ENCODE assay signal across 16 cellular contexts in the genomic region with DNA sequence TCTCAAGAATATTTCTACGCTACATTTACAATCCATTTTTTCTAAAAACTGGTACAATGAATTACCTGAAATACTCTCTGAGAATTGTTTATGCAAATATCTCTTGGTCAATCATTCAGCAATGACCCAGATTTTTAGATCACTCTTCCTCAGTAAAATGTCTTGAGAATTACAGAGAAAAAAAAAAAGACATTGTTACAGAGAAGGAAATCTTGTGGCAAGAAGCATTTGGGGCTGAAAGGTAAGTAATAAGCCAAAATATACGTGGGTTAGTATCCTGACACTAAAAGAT. TPM values are rescaled to one million over a fixed set of nuclear protein-coding genes. Genes with fewer than 3 reads are reported as not detected.
A peak's percentile ranks its signal among the peaks of the same experiment; 100 is the strongest.
DNase-seq lines count a peak whose midpoint lies in the region; ATAC-seq, FAIRE-seq and TF ChIP-seq lines count a peak whose summit lies in the region.
"Had no signal": no experiment of that assay in that cellular context is flagged by ENCODE, and none has a peak within 500 bp of the region (broad histone marks: within the 10 kb centered on the region; RNA-seq: fewer than 3 reads in every experiment).

No MANE protein-coding gene starts in this region.

- FAIRE-seq in GM18507 (lab: Jason Lieb, UNC) (peak; percentile 56), GM12878 (lab: Jason Lieb, UNC) (no peak)

- 64% methylated on average over 2 of the region's 2 CpGs for WGBS in GM12878 (ENCODE audit: insufficient coverage, insufficient replicate concordance, low lambda C conversion rate, missing lambda C conversion rate)

- no peaks in the 10 kb centered on the region for H3K9me3 Mint-ChIP-seq in stimulated activated naive B cell treated with anti-CD40 and anti-IgM and Interleukin-4, amounts not matched to agents 10 μg/mL and 1 μg/mL and 100 μg/mL, for 72 hours
- H3K9me3 Mint-ChIP-seq: CD4-positive, alpha-beta memory T cell; GM23338; H9 had no signal

- DNase-seq in GM18507 (ENCODE audit: extremely low spot score, insufficient read length, low read depth) (no peak), GM12878 (ENCODE audit: low read depth, low spot score) (no peak)
- DNase-seq in stimulated activated naive B cell treated with anti-CD40 and anti-IgM and Interleukin-4, amounts not matched to agents 10 μg/mL and 1 μg/mL and 100 μg/mL, for 72 hours, result no peak
- DNase-seq: C1 segment of cervical spinal cord; Calu3; CD4-positive, alpha-beta memory T cell; COR-L47; DMS79; EL; GDM1; H9 had no signal

- no peak for TF ChIP-seq POLR2A in GM12878 (IDR thresholded peaks at IDR 0.05; ENCODE audit: low read depth, low read length)

- TF ChIP-seq EP300 in GM12878 (IDR thresholded peaks at IDR 0.05; ENCODE audit: borderline replicate concordance in 1 of 2, control insufficient read depth in 1 of 2, low read depth in 2 of 2, low read length in 2 of 2), result no peak

- H3K9ac ChIP-seq in GM12878 (ENCODE audit: control insufficient read depth, insufficient read depth, low read length), result no peak overlapping the region

- peak; percentile 37 for ATAC-seq in GM21423 (IDR thresholded peaks at IDR 0.05; ENCODE audit: unreplicated experiment)
- peak; percentile 20; the same call in 2 of the 3 replicates for ATAC-seq in GM12878
- ATAC-seq in GM18909 (IDR thresholded peaks at IDR 0.05; ENCODE audit: poor library complexity, unreplicated experiment), result no peak
- ATAC-seq in GM18858 (IDR thresholded peaks at IDR 0.05; ENCODE audit: unreplicated experiment), result no peak
- no peak for ATAC-seq in stimulated activated naive B cell treated with anti-CD40 and anti-IgM and Interleukin-4, amounts not matched to agents 10 μg/mL and 1 μg/mL and 100 μg/mL, for 72 hours (replicated peaks)
- ATAC-seq: GM23338, HCT116 had no signal

- no peak overlapping the region for H3K4me2 ChIP-seq in GM12878 (ENCODE audit: control insufficient read depth, insufficient read depth)
- H3K4me2 ChIP-seq: GM23338 had no signal

- H3K4me3 ChIP-seq in GM12878, result no peak overlapping the region
- H3K4me3 ChIP-seq: GM23338 had no signal

- H3K4me3 Mint-ChIP-seq in stimulated activated naive B cell treated with anti-CD40 and anti-IgM and Interleukin-4, amounts not matched to agents 10 μg/mL and 1 μg/mL and 100 μg/mL, for 72 hours, result no peak overlapping the region
- H3K4me3 Mint-ChIP-seq: CD4-positive, alpha-beta memory T cell; GM23338; H9 had no signal

- no peaks in the 10 kb centered on the region for H3K4me1 ChIP-seq in GM12878 (ENCODE audit: control insufficient read depth, insufficient read depth, low read length)

- H4K20me1 ChIP-seq in GM12878 (ENCODE audit: control insufficient read depth, insufficient read depth), result no peaks in the 10 kb centered on the region

- RAD21 ChIA-PET in GM12878 (lab: Charles Lee; ENCODE audit: unreplicated experiment), result interaction anchor here (1.0 kb wide), 1 partner anchor 21 kb away, joined by 4 read pairs; no protein-coding TSS in a partner anchor

- H3K9me3 ChIP-seq in GM12878 (replicated peaks; ENCODE audit: control insufficient read depth, insufficient read depth, low read length), result no peaks in the 10 kb centered on the region; the same call in 2 of the 3 replicates

- peaks cover 5 to 8% of the 10 kb centered on the region in 2 donors for H3K4me1 Mint-ChIP-seq in stimulated activated naive B cell treated with anti-CD40 and anti-IgM and Interleukin-4, amounts not matched to agents 10 μg/mL and 1 μg/mL and 100 μg/mL, for 72 hours
- H3K4me1 Mint-ChIP-seq: CD4-positive, alpha-beta memory T cell had no signal

- no peaks in the 10 kb centered on the region for H3K79me2 ChIP-seq in GM12878 (ENCODE audit: control insufficient read depth, insufficient read depth, low read length)

- H3K27ac ChIP-seq in GM12878 (ENCODE audit: control insufficient read depth, insufficient read depth), result no peak overlapping the region

- intact Hi-C loops in GM12878 (cut with micrococcal nuclease; ENCODE audit: unreplicated experiment), result loop anchor here (5.0 kb wide), 1 partner anchor 65 kb away; no protein-coding TSS in a partner anchor

- in situ Hi-C loops in GM12878 (cut with MboI), result no loop called here

- peaks cover 4 to 5% of the 10 kb centered on the region in 2 donors for H3K27me3 Mint-ChIP-seq in stimulated activated naive B cell treated with anti-CD40 and anti-IgM and Interleukin-4, amounts not matched to agents 10 μg/mL and 1 μg/mL and 100 μg/mL, for 72 hours

- TF ChIP-seq RAD21 in GM12878 (IDR thresholded peaks at IDR 0.05; ENCODE audit: insufficient read depth, low read depth, low read length), result no peak

- H2AFZ ChIP-seq in GM12878 (ENCODE audit: control insufficient read depth, low read depth, low read length), result no peak overlapping the region
- H2AFZ ChIP-seq: GM23338 had no signal

- H3K36me3 Mint-ChIP-seq in stimulated activated naive B cell treated with anti-CD40 and anti-IgM and Interleukin-4, amounts not matched to agents 10 μg/mL and 1 μg/mL and 100 μg/mL, for 72 hours, result no peaks in the 10 kb centered on the region
- H3K36me3 Mint-ChIP-seq: CD4-positive, alpha-beta memory T cell had no signal

- BruUV-seq in GM12878 (replicated peaks; lab: Mats Ljungman, UMichigan), result no TSS peak

- H3K36me3 ChIP-seq in GM12878 (ENCODE audit: control insufficient read depth in 2 of 2, insufficient read depth in 2 of 2, low read length in 1 of 2), result no peaks in the 10 kb centered on the region

- SMC1A ChIA-PET in GM12878 (lab: Charles Lee; ENCODE audit: uncharacterized antibody, unreplicated experiment), result interaction anchor here (1.7 kb wide), 1 partner anchor 174 kb away, joined by 3 read pairs; no protein-coding TSS in a partner anchor

- CTCF ChIA-PET in GM12878 (lab: Yijun Ruan, JAX), result interaction anchor here (1.4 kb wide), 1 partner anchor 347 kb away, joined by 4 read pairs; the partner anchor contains the start of gene PPA2

- TF ChIP-seq CTCF in GM12878 (IDR thresholded peaks at IDR 0.05 in 2 of 3, conservative IDR thresholded peaks at IDR 0.05 in 1 of 3; ENCODE audit: control insufficient read depth in 2 of 3, extremely low read depth in 1 of 3, insufficient read depth in 1 of 3, low read depth in 3 of 3, low read length in 3 of 3), result no peak

- no peak overlapping the region for H3K27ac Mint-ChIP-seq in stimulated activated naive B cell treated with anti-CD40 and anti-IgM and Interleukin-4, amounts not matched to agents 10 μg/mL and 1 μg/mL and 100 μg/mL, for 72 hours
- H3K27ac Mint-ChIP-seq: CD4-positive, alpha-beta memory T cell; GM23338; H9 had no signal

- POLR2A ChIA-PET in GM12878 (lab: Charles Lee), result no interaction called here

- no peaks in the 10 kb centered on the region for H3K27me3 ChIP-seq in GM12878 (replicated peaks in 1 of 2; ENCODE audit: control insufficient read depth in 2 of 2, insufficient read depth in 2 of 2, low read length in 1 of 2)

TF ChIP-seq in GM12878, 131 proteins besides CTCF, POLR2A, EP300 and RAD21 (continues in another document):
- no peak for TF ChIP-seq HDAC2 (IDR thresholded peaks at IDR 0.05)
- no peak for TF ChIP-seq CEBPB (IDR thresholded peaks at IDR 0.05; ENCODE audit: borderline replicate concordance in 1 of 2, low read depth in 2 of 2, low read length in 2 of 2)
- no peak for TF ChIP-seq TAF1 (IDR thresholded peaks at IDR 0.05; ENCODE audit: borderline replicate concordance, low read depth, low read length)
- TF ChIP-seq SREBF2 (IDR thresholded peaks at IDR 0.05; ENCODE audit: low read length), result no peak
- TF ChIP-seq STAT3 (IDR thresholded peaks at IDR 0.05; ENCODE audit: low read depth, low read length), result no peak
- TF ChIP-seq ZNF24 (IDR thresholded peaks at IDR 0.05), result no peak
- no peak for TF ChIP-seq POLR2AphosphoS5 (IDR thresholded peaks at IDR 0.05; ENCODE audit: low read length)
- TF ChIP-seq CHD2 (IDR thresholded peaks at IDR 0.05; ENCODE audit: borderline replicate concordance, low read depth, low read length), result no peak
- no peak for TF ChIP-seq MTA2 (IDR thresholded peaks at IDR 0.05; ENCODE audit: low read depth)

RNA-seq across cellular contexts. Expression of gene TET2, which starts 19.6 kb away (rescaled TPM):
- 303 and 314 TPM in 2 replicates for total RNA-seq in GM12878 (2013; cell fraction: nucleolus; rRNA removed)
- total RNA-seq in GM12878 (2014; rRNA removed) (39.5 and 50.8 TPM in 2 replicates), GM12878 (2014; rRNA removed; fragmentation: Illumina TruSeq; extraction: Trizol) (49.0 TPM in 2 replicates), GM12878 (2021) (42.9 and 44.4 TPM in 2 replicates)
- polyA plus RNA-seq in GM12878 (2011; ENCODE audit: low read depth), result 6.6 TPM
- polyA plus RNA-seq in GM12878 (2011; rRNA removed) (21.1 and 23.4 TPM in 2 replicates), GM12878 (2014; fragmentation: Illumina TruSeq; extraction: Trizol) (25.7 and 29.4 TPM in 2 replicates), GM12878 (2014; fragmentation: Nextera tagmentation; extraction: Ambion mirVana) (1 to 10 TPM; 3.7 to 6.6 TPM), GM12878 (2014; rRNA removed) (16.0 and 18.5 TPM in 2 replicates), GM12878 (2016; fragmentation: Nextera tagmentation; extraction: Ambion mirVana) (10 to 100 TPM; 29.3 to 29.7 TPM)
- polyA plus RNA-seq in GM12878 (2011; cell fraction: cytosol; rRNA removed), result 9.7 and 10.7 TPM in 2 replicates
- polyA plus RNA-seq in GM12878 (2011; cell fraction: nucleus; rRNA removed), result 27.5 and 39.0 TPM in 2 replicates
- polyA plus RNA-seq in GM12878 (2012), result 10.1 and 13.3 TPM in 2 replicates
- polyA minus RNA-seq in GM12878 (2011; rRNA and poly(A)+ RNA removed), result 108 and 145 TPM in 2 replicates
- polyA minus RNA-seq in GM12878 (2011; cell fraction: cytosol; rRNA and poly(A)+ RNA removed), result 17.4 and 17.9 TPM in 2 replicates
- 140 and 183 TPM in 2 replicates for polyA minus RNA-seq in GM12878 (2011; cell fraction: nucleus; rRNA and poly(A)+ RNA removed)

Comparison
In these comparisons a context has a peak if more than half of its experiments do, and no peak if none do; other contexts are left out.
1. ATAC-seq: peak in GM21423 (single experiment) and GM12878 (single experiment); none in GM18909 (single experiment), GM18858 (single experiment) and stimulated activated naive B cell treated with anti-CD40 and anti-IgM and Interleukin-4, amounts not matched to agents 10 μg/mL and 1 μg/mL and 100 μg/mL, for 72 hours (0 of 2).